ENCODE assay signal across 12 cellular contexts in the genomic region with DNA sequence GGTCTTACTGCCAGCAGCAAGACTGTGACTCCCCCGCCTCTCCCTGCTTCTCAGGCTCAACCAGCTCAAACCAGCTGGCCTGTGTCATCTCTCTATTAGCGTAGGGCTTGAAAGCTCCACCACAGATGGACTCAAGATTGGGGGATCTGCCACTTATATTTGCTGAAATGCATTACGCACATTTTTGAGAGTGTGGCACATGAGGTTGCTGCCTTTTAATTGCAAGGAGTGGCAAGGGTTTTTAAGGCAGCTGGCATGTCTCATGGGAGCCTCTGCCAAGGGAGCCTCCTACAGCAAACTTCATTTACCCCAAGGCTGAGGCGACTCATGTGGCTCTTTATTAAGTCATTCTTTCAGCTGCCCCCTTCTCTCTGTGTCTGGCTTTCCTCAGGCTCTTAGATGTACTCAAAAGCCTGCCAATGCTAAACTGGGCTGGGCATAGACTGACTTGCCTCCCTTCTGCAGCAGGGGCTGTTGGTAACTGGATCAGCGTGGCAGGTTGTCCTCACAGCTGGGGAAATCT.
DNase-seq lines count a peak whose midpoint lies in the region; ATAC-seq and TF ChIP-seq lines count a peak whose summit lies in the region.
"Had no signal": no experiment of that assay in that cellular context is flagged by ENCODE, and none has a peak within 500 bp of the region (broad histone marks: within the 10 kb centered on the region; RNA-seq: fewer than 3 reads in every experiment).

No MANE protein-coding gene starts in this region.

- H2AFZ ChIP-seq in mammary epithelial cell (ENCODE audit: low read depth, low read length) (peak overlapping the region; percentile 4), neuronal stem cell (ENCODE audit: low read length) (peak overlapping the region; percentile 76), smooth muscle cell (ENCODE audit: low read depth) (no peak overlapping the region)

- TF ChIP-seq CTCF in mammary epithelial cell (conservative IDR thresholded peaks at IDR 0.05 in 1 of 2, IDR thresholded peaks at IDR 0.05 in 1 of 2; ENCODE audit: extremely low read depth in 1 of 2, insufficient read depth in 1 of 2, low read depth in 1 of 2, low read length in 2 of 2), result no peak
- TF ChIP-seq CTCF in smooth muscle cell (IDR thresholded peaks at IDR 0.05; ENCODE audit: borderline replicate concordance, insufficient read depth, poor library complexity, severe bottlenecking), result no peak

- H2BK5ac ChIP-seq in neuronal stem cell (ENCODE audit: low read length), result no peak overlapping the region

- H4K8ac ChIP-seq in neuronal stem cell (ENCODE audit: low read depth, low read length), result no peak overlapping the region

- no TSS peak for BruUV-seq in mammary epithelial cell (replicated peaks; lab: Mats Ljungman, UMichigan)

- ATAC-seq in GM21737 (IDR thresholded peaks at IDR 0.05; ENCODE audit: unreplicated experiment) (no peak), GM18511 (IDR thresholded peaks at IDR 0.05; ENCODE audit: unreplicated experiment) (no peak), HG03378 (IDR thresholded peaks at IDR 0.05; ENCODE audit: unreplicated experiment) (no peak)

- H3K27me3 ChIP-seq in mammary epithelial cell (ENCODE audit: insufficient read depth, low read length), result no peaks in the 10 kb centered on the region
- H3K27me3 ChIP-seq in neuronal stem cell (ENCODE audit: control insufficient read depth in 3 of 3, insufficient read depth in 3 of 3, low read depth in 1 of 3, low read length in 3 of 3), result no peaks in the 10 kb centered on the region
- H3K27me3 ChIP-seq in smooth muscle cell (ENCODE audit: low read depth), result no peaks in the 10 kb centered on the region

- no peak overlapping the region for H2BK120ac ChIP-seq in neuronal stem cell (ENCODE audit: low read depth, low read length)

- H3K9ac ChIP-seq in mammary epithelial cell (ENCODE audit: insufficient read depth, low read length) (no peak overlapping the region), neuronal stem cell (ENCODE audit: low read depth, low read length, poor library complexity) (no peak overlapping the region), smooth muscle cell (ENCODE audit: low read depth) (no peak overlapping the region)

- no peak overlapping the region for H3K18ac ChIP-seq in neuronal stem cell (ENCODE audit: low read length)

- H3K4me2 ChIP-seq in mammary epithelial cell (ENCODE audit: insufficient read depth, low read depth, low read length) (no peak overlapping the region), neuronal stem cell (ENCODE audit: insufficient read depth, low read length, poor library complexity, severe bottlenecking) (no peak overlapping the region), smooth muscle cell (no peak overlapping the region)

- no peak overlapping the region for H3K23ac ChIP-seq in neuronal stem cell (ENCODE audit: low read depth, low read length, poor library complexity)

- H3K4ac ChIP-seq in neuronal stem cell (ENCODE audit: low read length), result no peak overlapping the region

- peaks cover 2% of the 10 kb centered on the region for H3K4me1 ChIP-seq in mammary epithelial cell (ENCODE audit: insufficient read depth, low read length)
- H3K4me1 ChIP-seq in neuronal stem cell (ENCODE audit: control insufficient read depth in 2 of 2, insufficient read depth in 1 of 2, low read depth in 1 of 2, low read length in 2 of 2), result peaks cover 4 to 5% of the 10 kb centered on the region in 2 donors
- peaks cover 3% of the 10 kb centered on the region for H3K4me1 ChIP-seq in smooth muscle cell (ENCODE audit: low read depth)

- no peak overlapping the region for H2BK15ac ChIP-seq in neuronal stem cell (ENCODE audit: low read length)

- H3K79me2 ChIP-seq in mammary epithelial cell (ENCODE audit: insufficient read depth, low read length), result no peaks in the 10 kb centered on the region
- no peaks in the 10 kb centered on the region for H3K79me2 ChIP-seq in smooth muscle cell (ENCODE audit: low read depth)

- in situ Hi-C loops in mammary epithelial cell (cut with MboI; ENCODE audit: low sequenced_read_pairs in 2 of 2), result loop anchor here in 1 of 2 donors (25.0 kb wide), 1 partner anchor 603 kb away; the partner anchor contains the start of gene PUM3

- CTCF ChIA-PET in mammary epithelial cell (lab: Charles Lee; ENCODE audit: low non-redundant PET), result no interaction called here

- no peak overlapping the region for H2AK5ac ChIP-seq in neuronal stem cell (ENCODE audit: low read depth, low read length)

- dilution Hi-C loops in mammary epithelial cell (cut with HindIII; ENCODE audit: low sequenced_read_pairs), result no loop called here

- no peaks in the 10 kb centered on the region for H3K9me3 ChIP-seq in mammary epithelial cell (replicated peaks; ENCODE audit: insufficient read depth, low read length)
- H3K9me3 ChIP-seq in neuronal stem cell (replicated peaks in 1 of 2; ENCODE audit: control insufficient read depth in 2 of 2, insufficient read depth in 1 of 2, low read depth in 1 of 2, low read length in 2 of 2), result no peaks in the 10 kb centered on the region
- H3K9me3 ChIP-seq in smooth muscle cell (replicated peaks; ENCODE audit: low read depth), result no peaks in the 10 kb centered on the region

- intact Hi-C loops in mammary epithelial cell (cut with micrococcal nuclease), result loop anchor here (5.0 to 10.0 kb wide), 3 partner anchors 388 to 603 kb away; partner anchors contain the start of gene VLDLR

- H3F3A ChIP-seq in smooth muscle cell (ENCODE audit: low read depth), result peaks cover 3% of the 10 kb centered on the region

- no peak overlapping the region for H2BK12ac ChIP-seq in neuronal stem cell (ENCODE audit: low read length)

- no peak overlapping the region for H3K4me3 ChIP-seq in mammary epithelial cell (replicated peaks in 1 of 3; ENCODE audit: insufficient read depth in 1 of 3, low read depth in 2 of 3, low read length in 3 of 3)
- H3K4me3 ChIP-seq in neuronal stem cell (ENCODE audit: low read length in 2 of 2), result no peak overlapping the region
- H3K4me3 ChIP-seq in smooth muscle cell, result no peak overlapping the region

- peak; percentile 67 for DNase-seq in EH (ENCODE audit: low read depth)
- DNase-seq in NCI-H2107 treated with DMSO at 0.1 percent for 48 hours (lab: John Stamatoyannopoulos, UW; ENCODE audit: unreplicated experiment), result peak; percentile 91
- peak; percentile 60 for DNase-seq in mammary epithelial cell
- DNase-seq in neuronal stem cell (ENCODE audit: low spot score), result no peak
- DNase-seq in smooth muscle cell (lab: John Stamatoyannopoulos, UW; ENCODE audit: unreplicated experiment), result no peak
- DNase-seq: activated CD4-positive, alpha-beta T cell treated with anti-CD3 and anti-CD28 coated beads, Interleukin-2, amount 50 U/mL, for 48 hours; activated naive CD8-positive, alpha-beta T cell treated with anti-CD3 and anti-CD28 coated beads, Interleukin-2, amount 10 ng/mL, durations not matched to agents 7 days and 5 days; CD4-positive, alpha-beta memory T cell; stimulated activated naive CD4-positive, alpha-beta T cell had no signal

- WGBS in mammary epithelial cell (ENCODE audit: low coverage, missing lambda C conversion rate), result 23% methylated on average over 5 of the region's 5 CpGs
- WGBS in neuronal stem cell (ENCODE audit: extremely low coverage in 2 of 2, insufficient read length in 2 of 2, insufficient replicate concordance in 1 of 2), 2 donors, result no CpG with 5 or more reads among the region's 5 CpGs
- WGBS in smooth muscle cell (ENCODE audit: low lambda C conversion rate), result 57% methylated on average over 5 of the region's 5 CpGs

- no peaks in the 10 kb centered on the region for H4K20me1 ChIP-seq in mammary epithelial cell (ENCODE audit: insufficient read depth, low read length)
- no peaks in the 10 kb centered on the region for H4K20me1 ChIP-seq in smooth muscle cell (ENCODE audit: low read depth)

- no peaks in the 10 kb centered on the region for H3K79me1 ChIP-seq in neuronal stem cell (ENCODE audit: low read depth, low read length)

- H3K36me3 ChIP-seq in mammary epithelial cell (ENCODE audit: insufficient read depth, low read length), result no peaks in the 10 kb centered on the region
- no peaks in the 10 kb centered on the region for H3K36me3 ChIP-seq in neuronal stem cell (replicated peaks in 1 of 2; ENCODE audit: control insufficient read depth in 2 of 2, insufficient read depth in 2 of 2, low read length in 2 of 2)
- no peaks in the 10 kb centered on the region for H3K36me3 ChIP-seq in smooth muscle cell (ENCODE audit: low read depth)

- H3K27ac ChIP-seq in mammary epithelial cell (ENCODE audit: insufficient read depth, low read depth, low read length), result no peak overlapping the region
- no peak overlapping the region for H3K27ac ChIP-seq in neuronal stem cell (replicated peaks; ENCODE audit: low read length)
- H3K27ac ChIP-seq in smooth muscle cell (ENCODE audit: low read depth), result no peak overlapping the region

- H4K91ac ChIP-seq in neuronal stem cell (ENCODE audit: low read depth, low read length, poor library complexity), result no peak overlapping the region

- no peak overlapping the region for H3K14ac ChIP-seq in neuronal stem cell (ENCODE audit: low read length)

Comparison
In these comparisons a context has a peak if more than half of its experiments do, and no peak if none do; other contexts are left out.
1. DNase-seq: peak in EH (single experiment), NCI-H2107 treated with DMSO at 0.1 percent for 48 hours (single experiment) and mammary epithelial cell (single experiment); none in neuronal stem cell (single experiment) and smooth muscle cell (single experiment).